ENCODE assay signal across 17 cellular contexts in genomic region chrX:123340691-123341090, GRCh38.
A peak's percentile ranks its signal among the peaks of the same experiment; 100 is the strongest.
DNase-seq lines count a peak whose midpoint lies in the region; ATAC-seq, FAIRE-seq and TF ChIP-seq lines count a peak whose summit lies in the region.
"Had no signal": no experiment of that assay in that cellular context is flagged by ENCODE, and none has a peak within 500 bp of the region (broad histone marks: within the 10 kb centered on the region; RNA-seq: fewer than 3 reads in every experiment).

No MANE protein-coding gene starts in this region.

- H3K27ac ChIP-seq in astrocyte (ENCODE audit: low read depth, low read length) (no peak overlapping the region), osteoblast (ENCODE audit: low read depth, low read length) (peak overlapping the region; percentile 35)
- H3K27ac ChIP-seq: brain microvascular endothelial cell had no signal

- H3K27ac Mint-ChIP-seq in astrocyte (ENCODE audit: unreplicated experiment) = no peak overlapping the region
- H3K27ac Mint-ChIP-seq in activated CD4-positive, alpha-beta memory T cell treated with anti-CD3 and anti-CD28 coated beads, Interleukin-2, amount 10 ng/mL, durations not matched to agents 7 days and 5 days = no peak overlapping the region
- no peak overlapping the region for H3K27ac Mint-ChIP-seq in activated CD8-positive, alpha-beta memory T cell treated with anti-CD3 and anti-CD28 coated beads, Interleukin-2, amount 10 ng/mL, durations not matched to agents 7 days and 5 days
- H3K27ac Mint-ChIP-seq: activated naive CD4-positive, alpha-beta T cell treated with anti-CD3 and anti-CD28 coated beads, Interleukin-2, amount 50 U/mL, for 24 hours; CD4-positive, CD25-positive, alpha-beta regulatory T cell; GM23338; nephron had no signal

- no peak overlapping the region for H3K4me3 Mint-ChIP-seq in astrocyte (ENCODE audit: unreplicated experiment)
- H3K4me3 Mint-ChIP-seq in activated CD4-positive, alpha-beta memory T cell treated with anti-CD3 and anti-CD28 coated beads, Interleukin-2, amount 10 ng/mL, durations not matched to agents 7 days and 5 days = no peak overlapping the region
- no peak overlapping the region for H3K4me3 Mint-ChIP-seq in activated CD8-positive, alpha-beta memory T cell treated with anti-CD3 and anti-CD28 coated beads, Interleukin-2, amount 10 ng/mL, durations not matched to agents 7 days and 5 days
- H3K4me3 Mint-ChIP-seq: activated naive CD4-positive, alpha-beta T cell treated with anti-CD3 and anti-CD28 coated beads, Interleukin-2, amount 50 U/mL, for 24 hours; CD4-positive, CD25-positive, alpha-beta regulatory T cell; GM23338; nephron had no signal

- TF ChIP-seq CTCF in astrocyte (IDR thresholded peaks at IDR 0.05; ENCODE audit: insufficient read depth, low read depth, low read length) = no peak
- TF ChIP-seq CTCF in osteoblast (IDR thresholded peaks at IDR 0.05; ENCODE audit: extremely low read depth, low read depth, low read length) = no peak

- no peak overlapping the region for H3K4me2 ChIP-seq in astrocyte (ENCODE audit: low read length)
- H3K4me2 ChIP-seq in osteoblast (ENCODE audit: insufficient read depth, low read length) = no peak overlapping the region
- H3K4me2 ChIP-seq: GM23338 had no signal

- no peaks in the 10 kb centered on the region for H3K9me3 Mint-ChIP-seq in astrocyte (ENCODE audit: unreplicated experiment)
- no peaks in the 10 kb centered on the region for H3K9me3 Mint-ChIP-seq in activated CD4-positive, alpha-beta memory T cell treated with anti-CD3 and anti-CD28 coated beads, Interleukin-2, amount 10 ng/mL, durations not matched to agents 7 days and 5 days
- H3K9me3 Mint-ChIP-seq in activated CD8-positive, alpha-beta memory T cell treated with anti-CD3 and anti-CD28 coated beads, Interleukin-2, amount 10 ng/mL, durations not matched to agents 7 days and 5 days (ENCODE audit: low read depth) = no peaks in the 10 kb centered on the region
- H3K9me3 Mint-ChIP-seq: activated naive CD4-positive, alpha-beta T cell treated with anti-CD3 and anti-CD28 coated beads, Interleukin-2, amount 50 U/mL, for 24 hours; GM23338; nephron had no signal

- H3K36me3 ChIP-seq in astrocyte (ENCODE audit: insufficient read depth, low read length) (no peaks in the 10 kb centered on the region), osteoblast (ENCODE audit: insufficient read depth, low read length) (no peaks in the 10 kb centered on the region)
- H3K36me3 ChIP-seq: brain microvascular endothelial cell had no signal

- H3K27me3 Mint-ChIP-seq in astrocyte (ENCODE audit: low read depth, unreplicated experiment) = no peaks in the 10 kb centered on the region
- H3K27me3 Mint-ChIP-seq in activated CD4-positive, alpha-beta memory T cell treated with anti-CD3 and anti-CD28 coated beads, Interleukin-2, amount 10 ng/mL, durations not matched to agents 7 days and 5 days = no peaks in the 10 kb centered on the region
- H3K27me3 Mint-ChIP-seq in activated CD8-positive, alpha-beta memory T cell treated with anti-CD3 and anti-CD28 coated beads, Interleukin-2, amount 10 ng/mL, durations not matched to agents 7 days and 5 days = no peaks in the 10 kb centered on the region
- H3K27me3 Mint-ChIP-seq: CD4-positive, CD25-positive, alpha-beta regulatory T cell had no signal

- H3K27me3 ChIP-seq in astrocyte (ENCODE audit: insufficient read depth, low read length) (no peaks in the 10 kb centered on the region), osteoblast (ENCODE audit: insufficient read depth, low read length) (no peaks in the 10 kb centered on the region)
- H3K27me3 ChIP-seq: brain microvascular endothelial cell had no signal

- peak; percentile 67 for FAIRE-seq in astrocyte (lab: Jason Lieb, UNC)
- FAIRE-seq: frontal cortex had no signal

- POLR2A ChIA-PET in activated CD4-positive, alpha-beta memory T cell treated with anti-CD3 and anti-CD28 coated beads, Interleukin-2, amount 10 ng/mL, durations not matched to agents 7 days and 5 days (lab: Charles Lee) = no interaction called here

- no peak for DNase-seq in astrocyte (ENCODE audit: low read depth)
- no peak for DNase-seq in osteoblast (ENCODE audit: insufficient read length, low spot score, missing footprints)
- DNase-seq in activated CD4-positive, alpha-beta memory T cell treated with anti-CD3 and anti-CD28 coated beads, Interleukin-2, amount 10 ng/mL, durations not matched to agents 7 days and 5 days = no peak
- DNase-seq in activated CD8-positive, alpha-beta memory T cell treated with anti-CD3 and anti-CD28 coated beads, Interleukin-2, amount 10 ng/mL, durations not matched to agents 7 days and 5 days = no peak
- no peak for DNase-seq in NCI-H82 treated with DMSO at 0.1 percent for 48 hours (lab: John Stamatoyannopoulos, UW; ENCODE audit: unreplicated experiment)
- DNase-seq: brain microvascular endothelial cell; CD4-positive, CD25-positive, alpha-beta regulatory T cell; effector CD4-positive, alpha-beta T cell; NCI-H187; NCI-H774 had no signal

- CTCF ChIA-PET in activated CD4-positive, alpha-beta memory T cell treated with anti-CD3 and anti-CD28 coated beads, Interleukin-2, amount 10 ng/mL, durations not matched to agents 7 days and 5 days (lab: Charles Lee) = no interaction called here
- CTCF ChIA-PET in activated CD8-positive, alpha-beta memory T cell treated with anti-CD3 and anti-CD28 coated beads, Interleukin-2, amount 10 ng/mL, durations not matched to agents 7 days and 5 days (lab: Charles Lee) = no interaction called here

- H3K4me3 ChIP-seq in astrocyte (ENCODE audit: insufficient read depth, low read depth, low read length) = no peak overlapping the region
- H3K4me3 ChIP-seq in osteoblast (ENCODE audit: insufficient read depth, low read length) = no peak overlapping the region
- H3K4me3 ChIP-seq: GM23338 had no signal

- H2AFZ ChIP-seq in astrocyte (ENCODE audit: low read depth, low read length) = no peak overlapping the region
- no peak overlapping the region for H2AFZ ChIP-seq in osteoblast (ENCODE audit: low read length)
- H2AFZ ChIP-seq: GM23338 had no signal

- H3K9me3 ChIP-seq in astrocyte (ENCODE audit: insufficient read depth, low read depth, low read length) (no peaks in the 10 kb centered on the region), osteoblast (ENCODE audit: low read depth, low read length) (no peaks in the 10 kb centered on the region)

- peak; percentile 45 for ATAC-seq in GM18520 (IDR thresholded peaks at IDR 0.05; ENCODE audit: unreplicated experiment)
- ATAC-seq in HG02973 (IDR thresholded peaks at IDR 0.05; ENCODE audit: unreplicated experiment) = peak; percentile 45
- no peak for ATAC-seq in activated CD8-positive, alpha-beta memory T cell treated with anti-CD3 and anti-CD28 coated beads, Interleukin-2, amount 10 ng/mL, durations not matched to agents 7 days and 5 days
- ATAC-seq in GM18519 (IDR thresholded peaks at IDR 0.05; ENCODE audit: low FRiP score, unreplicated experiment) = no peak
- ATAC-seq: GM23338 had no signal

- peaks cover 2% of the 10 kb centered on the region for H3K36me3 Mint-ChIP-seq in astrocyte (ENCODE audit: low read depth, unreplicated experiment)
- H3K36me3 Mint-ChIP-seq in activated CD4-positive, alpha-beta memory T cell treated with anti-CD3 and anti-CD28 coated beads, Interleukin-2, amount 10 ng/mL, durations not matched to agents 7 days and 5 days (ENCODE audit: low read depth) = no peaks in the 10 kb centered on the region
- no peaks in the 10 kb centered on the region for H3K36me3 Mint-ChIP-seq in activated CD8-positive, alpha-beta memory T cell treated with anti-CD3 and anti-CD28 coated beads, Interleukin-2, amount 10 ng/mL, durations not matched to agents 7 days and 5 days
- H3K36me3 Mint-ChIP-seq: activated naive CD4-positive, alpha-beta T cell treated with anti-CD3 and anti-CD28 coated beads, Interleukin-2, amount 50 U/mL, for 24 hours; CD4-positive, CD25-positive, alpha-beta regulatory T cell had no signal

- no peaks in the 10 kb centered on the region for H4K20me1 ChIP-seq in astrocyte (ENCODE audit: insufficient read depth, low read length)
- H4K20me1 ChIP-seq in osteoblast (ENCODE audit: insufficient read depth, low read length) = no peaks in the 10 kb centered on the region

- peaks cover 3% of the 10 kb centered on the region for H3K4me1 Mint-ChIP-seq in astrocyte (ENCODE audit: low read depth, unreplicated experiment)
- no peaks in the 10 kb centered on the region for H3K4me1 Mint-ChIP-seq in activated CD4-positive, alpha-beta memory T cell treated with anti-CD3 and anti-CD28 coated beads, Interleukin-2, amount 10 ng/mL, durations not matched to agents 7 days and 5 days
- peaks cover 2% of the 10 kb centered on the region for H3K4me1 Mint-ChIP-seq in activated CD8-positive, alpha-beta memory T cell treated with anti-CD3 and anti-CD28 coated beads, Interleukin-2, amount 10 ng/mL, durations not matched to agents 7 days and 5 days
- H3K4me1 Mint-ChIP-seq: activated naive CD4-positive, alpha-beta T cell treated with anti-CD3 and anti-CD28 coated beads, Interleukin-2, amount 50 U/mL, for 24 hours; CD4-positive, CD25-positive, alpha-beta regulatory T cell; nephron had no signal

- H3K79me2 ChIP-seq in astrocyte (ENCODE audit: insufficient read depth, low read length) (no peaks in the 10 kb centered on the region), osteoblast (ENCODE audit: insufficient read depth, low read length) (no peaks in the 10 kb centered on the region)

- H3K4me1 ChIP-seq in astrocyte (ENCODE audit: insufficient read depth, low read length) (no peaks in the 10 kb centered on the region), osteoblast (ENCODE audit: insufficient read depth, low read length) (peaks cover 27% of the 10 kb centered on the region)

- no peak overlapping the region for H3K9ac ChIP-seq in astrocyte (ENCODE audit: low read length)

Comparison
In these comparisons a context has a peak if more than half of its experiments do, and no peak if none do; other contexts are left out.
1. ATAC-seq: peak in GM18520 (single experiment) and HG02973 (single experiment); none in activated CD8-positive, alpha-beta memory T cell treated with anti-CD3 and anti-CD28 coated beads, Interleukin-2, amount 10 ng/mL, durations not matched to agents 7 days and 5 days (single experiment) and GM18519 (single experiment).